8 cellular contexts compared by ENCODE assay signal in the genomic region with DNA sequence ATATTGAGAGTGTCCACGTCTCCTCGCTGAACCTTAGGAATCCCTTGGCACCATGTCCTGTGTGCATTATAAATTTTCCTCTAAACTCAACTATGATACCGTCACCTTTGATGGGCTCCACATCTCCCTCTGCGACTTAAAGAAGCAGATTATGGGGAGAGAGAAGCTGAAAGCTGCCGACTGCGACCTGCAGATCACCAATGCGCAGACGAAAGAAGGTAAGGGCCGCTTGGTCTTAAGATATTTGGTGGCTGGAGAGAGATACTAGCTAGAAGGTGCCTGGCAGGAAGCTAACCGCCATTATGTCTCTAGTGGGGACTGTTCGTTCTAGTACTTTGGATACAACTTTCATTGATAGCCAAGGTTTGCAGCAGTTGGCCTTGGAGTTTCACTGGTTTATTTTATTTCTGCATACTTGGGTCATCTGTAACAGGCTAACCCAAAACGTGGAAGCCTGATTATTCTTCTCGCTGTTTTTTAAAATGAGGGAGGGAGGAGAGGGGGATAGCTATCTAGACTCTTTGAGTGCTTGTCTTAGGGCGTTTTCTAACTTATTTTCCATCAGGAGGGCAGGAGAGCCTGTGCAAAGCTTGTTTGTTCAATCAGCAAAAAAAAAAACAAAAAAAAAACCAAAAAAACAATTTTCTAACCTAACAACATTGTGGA. TPM values are rescaled to one million over a fixed set of nuclear protein-coding genes. Genes with fewer than 3 reads are reported as not detected.
DNase-seq lines count a peak whose midpoint lies in the region; ATAC-seq and TF ChIP-seq lines count a peak whose summit lies in the region.

No MANE protein-coding gene starts in this region.

- H3K4me1 ChIP-seq in BLaER1 treated with 17β-estradiol and CSF1 and Interleukin-3, amounts not matched to agents 10 nM and 100 nM, result peaks cover 28 to 45% (median 38%) of the 10 kb centered on the region in 10 experiments
- H3K4me1 ChIP-seq in endodermal cell (ENCODE audit: control insufficient read depth, insufficient read depth, low read length), result no peaks in the 10 kb centered on the region

- H3K4me3 Mint-ChIP-seq in endodermal cell, result peak overlapping the region; percentile 92
- peak overlapping the region; percentile 87 to 100 (median 97) for H3K4me3 Mint-ChIP-seq in naive thymus-derived CD8-positive, alpha-beta T cell

- DNase-seq in HCEC 1CT (peak; percentile 27), endodermal cell (peak; percentile 63), inferior parietal cortex (ENCODE audit: extremely low spot score) (no peak), omental fat pad (ENCODE audit: low spot score) (no peak)
- DNase-seq in naive thymus-derived CD8-positive, alpha-beta T cell, result peak in 4 of 10 donors; percentile 7 to 41 (median 32)

- ATAC-seq in naive thymus-derived CD8-positive, alpha-beta T cell, result no peak
- ATAC-seq in omental fat pad (ENCODE audit: low FRiP score) (no peak), HG03457 (IDR thresholded peaks at IDR 0.05; ENCODE audit: unreplicated experiment) (no peak)

- no peaks in the 10 kb centered on the region for H3K9me3 Mint-ChIP-seq in endodermal cell
- no peaks in the 10 kb centered on the region for H3K9me3 Mint-ChIP-seq in naive thymus-derived CD8-positive, alpha-beta T cell

- no peaks in the 10 kb centered on the region for H3K27me3 Mint-ChIP-seq in endodermal cell (ENCODE audit: insufficient read depth)
- no peaks in the 10 kb centered on the region for H3K27me3 Mint-ChIP-seq in naive thymus-derived CD8-positive, alpha-beta T cell

- H3K79me2 ChIP-seq in SU-DHL-6 (ENCODE audit: insufficient read depth, low read length), result peaks cover 62% of the 10 kb centered on the region

- peak overlapping the region; percentile 97 to 100 (median 100) for H3K9ac ChIP-seq in BLaER1 treated with 17β-estradiol and CSF1 and Interleukin-3, amounts not matched to agents 10 nM and 100 nM
- peak overlapping the region; percentile 97 for H3K9ac ChIP-seq in SU-DHL-6 (ENCODE audit: low read length)
- peak overlapping the region; percentile 98 for H3K9ac ChIP-seq in endodermal cell (ENCODE audit: extremely low read depth, low read length, poor library complexity, severe bottlenecking)

- peaks cover 18% of the 10 kb centered on the region for H3K36me3 Mint-ChIP-seq in endodermal cell (ENCODE audit: low read depth)
- peaks cover 0 to 37% (median 5%) of the 10 kb centered on the region in 3 donors for H3K36me3 Mint-ChIP-seq in naive thymus-derived CD8-positive, alpha-beta T cell

- H3K27ac Mint-ChIP-seq in endodermal cell, result peak overlapping the region; percentile 94
- H3K27ac Mint-ChIP-seq in naive thymus-derived CD8-positive, alpha-beta T cell, result peak overlapping the region; percentile 88 to 100 (median 95)

- WGBS in endodermal cell (ENCODE audit: insufficient coverage in 1 of 2, insufficient read length in 1 of 2), 2 experiments, result 0% methylated on average over 8 to 13 of the region's 14 CpGs

- no peaks in the 10 kb centered on the region; the same call in 1 of the 2 replicates for H3F3A ChIP-seq in SU-DHL-6 (ENCODE audit: insufficient read depth)

- POLR2A ChIA-PET in naive thymus-derived CD8-positive, alpha-beta T cell (lab: Charles Lee), result interaction anchor here (0.7 to 2.4 kb wide), 6 partner anchors 12 to 722 kb away, joined by 3 to 10 read pairs (median 5); no protein-coding TSS in a partner anchor

- H3K9me3 ChIP-seq in BLaER1 treated with 17β-estradiol and CSF1 and Interleukin-3, amounts not matched to agents 10 nM and 100 nM (replicated peaks in 1 of 11), result no peaks in the 10 kb centered on the region
- H3K9me3 ChIP-seq in SU-DHL-6 (ENCODE audit: insufficient read depth, low read length), result no peaks in the 10 kb centered on the region
- H3K9me3 ChIP-seq in endodermal cell (ENCODE audit: control insufficient read depth, low read length), result no peaks in the 10 kb centered on the region

- H3K9me2 ChIP-seq in SU-DHL-6 (replicated peaks; ENCODE audit: insufficient read depth, low read length), result no peaks in the 10 kb centered on the region

- peaks cover 25% of the 10 kb centered on the region for H3K4me1 Mint-ChIP-seq in endodermal cell
- peaks cover 31 to 66% (median 55%) of the 10 kb centered on the region in 4 donors for H3K4me1 Mint-ChIP-seq in naive thymus-derived CD8-positive, alpha-beta T cell

- H3K27me3 ChIP-seq in BLaER1 treated with 17β-estradiol and CSF1 and Interleukin-3, amounts not matched to agents 10 nM and 100 nM, result no peaks in the 10 kb centered on the region
- no peaks in the 10 kb centered on the region for H3K27me3 ChIP-seq in SU-DHL-6 (ENCODE audit: low read length)
- H3K27me3 ChIP-seq in endodermal cell (ENCODE audit: control insufficient read depth, insufficient read depth, low read length, poor library complexity, severe bottlenecking), result no peaks in the 10 kb centered on the region

- H3K36me3 ChIP-seq in BLaER1 treated with 17β-estradiol and CSF1 and Interleukin-3, amounts not matched to agents 10 nM and 100 nM, result peaks cover 15 to 45% (median 34%) of the 10 kb centered on the region in 11 experiments; a peak in 20 of 22 replicates
- H3K36me3 ChIP-seq in SU-DHL-6 (ENCODE audit: low read length) (peaks cover 11% of the 10 kb centered on the region; the same call in 1 of the 2 replicates), endodermal cell (ENCODE audit: control insufficient read depth, insufficient read depth, low read length) (peaks cover 17% of the 10 kb centered on the region)

- TF ChIP-seq CTCF in SU-DHL-6 (IDR thresholded peaks at IDR 0.05; ENCODE audit: insufficient read depth, low read length, poor library complexity, severe bottlenecking), result no peak
- TF ChIP-seq CTCF in endodermal cell (conservative IDR thresholded peaks at IDR 0.05), result no peak
- no peak for TF ChIP-seq CTCF in omental fat pad (IDR thresholded peaks at IDR 0.05)

- H2AFZ ChIP-seq in SU-DHL-6 (ENCODE audit: low read depth, low read length, severe bottlenecking), result no peak overlapping the region

- H3K4me2 ChIP-seq in BLaER1 treated with 17β-estradiol and CSF1 and Interleukin-3, amounts not matched to agents 10 nM and 100 nM, result peak overlapping the region; percentile 84 to 97 (median 90)
- peak overlapping the region; percentile 97 for H3K4me2 ChIP-seq in SU-DHL-6 (ENCODE audit: low read depth, low read length, poor library complexity, severe bottlenecking)

- peaks cover 58 to 62% (median 59%) of the 10 kb centered on the region in 11 experiments for H4K20me1 ChIP-seq in BLaER1 treated with 17β-estradiol and CSF1 and Interleukin-3, amounts not matched to agents 10 nM and 100 nM
- H4K20me1 ChIP-seq in SU-DHL-6 (ENCODE audit: low read depth, low read length), result peaks cover 19% of the 10 kb centered on the region; the same call in 1 of the 2 replicates

- H3K27ac ChIP-seq in BLaER1 treated with 17β-estradiol and CSF1 and Interleukin-3, amounts not matched to agents 10 nM and 100 nM, result peak overlapping the region; percentile 98 to 100 (median 100)
- H3K27ac ChIP-seq in SU-DHL-6 (ENCODE audit: low read depth, low read length) (peak overlapping the region; percentile 86), endodermal cell (ENCODE audit: low read depth, low read length) (peak overlapping the region; percentile 22)

- peak overlapping the region; percentile 89 to 100 (median 97) for H3K4me3 ChIP-seq in BLaER1 treated with 17β-estradiol and CSF1 and Interleukin-3, amounts not matched to agents 10 nM and 100 nM
- H3K4me3 ChIP-seq in SU-DHL-6 (ENCODE audit: insufficient read depth, low read length, poor library complexity, severe bottlenecking) (peak overlapping the region; percentile 95), endodermal cell (ENCODE audit: low read length) (peak overlapping the region; percentile 100)

RNA-seq across cellular contexts. Expression of a gene that starts 1.3 kb away (rescaled TPM):
- 10 to 100 TPM; 70.3 to 76.6 TPM for total RNA-seq in endodermal cell
- polyA plus RNA-seq in endodermal cell (2013, experiment 1 of 2), result 67.2 TPM
- polyA plus RNA-seq in endodermal cell (2013, experiment 2 of 2), result 73.7 TPM
- 100 to 1,000 TPM; 114 to 115 TPM for total RNA-seq in naive thymus-derived CD8-positive, alpha-beta T cell
- 10 to 100 TPM; 15.7 to 20.5 (median 16.1) TPM for polyA plus RNA-seq in naive thymus-derived CD8-positive, alpha-beta T cell
- 10 to 100 TPM; 48.5 to 91.6 (median 80.4) TPM for total RNA-seq in omental fat pad

Comparison
In these comparisons a context has a peak if more than half of its experiments do, and no peak if none do; other contexts are left out.
1. H3K27ac ChIP-seq: peak in every context shown above with its lines; median percentile 100 in BLaER1 treated with 17β-estradiol and CSF1 and Interleukin-3, amounts not matched to agents 10 nM and 100 nM; 86 in SU-DHL-6; 22 in endodermal cell.
2. DNase-seq: peak in HCEC 1CT (single experiment) and endodermal cell (single experiment); none in inferior parietal cortex (single experiment) and omental fat pad (single experiment).
3. Peak in every context shown above with its lines, with median percentiles within 50 percentile points of each other: H3K4me3 ChIP-seq and H3K9ac ChIP-seq.